1 cellular context compared by ENCODE assay signal in the genomic region with DNA sequence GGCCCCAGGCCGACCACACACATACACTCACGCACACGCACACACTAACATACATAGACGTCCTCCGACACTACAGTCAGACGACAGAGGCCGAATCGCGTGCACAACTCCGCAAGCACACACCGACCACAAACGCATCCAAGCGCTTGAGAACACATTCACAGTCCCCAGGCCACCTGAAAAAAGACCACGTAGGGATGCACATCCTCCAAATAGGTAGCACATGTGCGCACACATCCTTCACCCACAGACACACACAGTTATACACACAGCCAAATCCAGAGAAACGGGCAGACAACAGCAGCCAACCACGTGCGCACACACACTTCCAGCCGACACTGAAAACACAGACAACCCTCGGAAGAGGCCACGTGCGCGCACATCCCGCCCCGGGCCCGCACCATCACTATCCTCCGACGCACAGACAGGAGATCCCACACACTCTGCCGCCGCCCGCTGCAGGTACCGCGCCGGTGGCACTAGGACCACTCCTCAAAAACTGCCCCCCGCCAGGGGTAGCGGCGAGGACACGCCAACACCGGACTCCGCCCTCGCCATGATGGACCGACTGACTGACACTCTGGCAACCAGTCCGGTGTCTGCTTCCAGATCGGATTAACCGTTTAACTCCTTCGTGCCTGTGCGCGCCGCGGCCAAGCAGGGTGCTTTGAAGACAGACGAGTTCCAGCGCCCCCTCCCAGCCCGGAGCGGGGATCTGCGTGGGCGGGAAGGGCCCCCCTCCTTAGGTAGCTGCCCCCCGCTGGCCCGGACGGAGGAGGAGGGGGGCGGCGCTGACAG.
TF ChIP-seq lines count a peak whose summit lies in the region.

No MANE protein-coding gene starts in this region.

TF ChIP-seq in HEK293, 187 proteins besides CTCF, POLR2A, EP300 and RAD21 (continued from another document):
- TF ChIP-seq, protein P1, sequence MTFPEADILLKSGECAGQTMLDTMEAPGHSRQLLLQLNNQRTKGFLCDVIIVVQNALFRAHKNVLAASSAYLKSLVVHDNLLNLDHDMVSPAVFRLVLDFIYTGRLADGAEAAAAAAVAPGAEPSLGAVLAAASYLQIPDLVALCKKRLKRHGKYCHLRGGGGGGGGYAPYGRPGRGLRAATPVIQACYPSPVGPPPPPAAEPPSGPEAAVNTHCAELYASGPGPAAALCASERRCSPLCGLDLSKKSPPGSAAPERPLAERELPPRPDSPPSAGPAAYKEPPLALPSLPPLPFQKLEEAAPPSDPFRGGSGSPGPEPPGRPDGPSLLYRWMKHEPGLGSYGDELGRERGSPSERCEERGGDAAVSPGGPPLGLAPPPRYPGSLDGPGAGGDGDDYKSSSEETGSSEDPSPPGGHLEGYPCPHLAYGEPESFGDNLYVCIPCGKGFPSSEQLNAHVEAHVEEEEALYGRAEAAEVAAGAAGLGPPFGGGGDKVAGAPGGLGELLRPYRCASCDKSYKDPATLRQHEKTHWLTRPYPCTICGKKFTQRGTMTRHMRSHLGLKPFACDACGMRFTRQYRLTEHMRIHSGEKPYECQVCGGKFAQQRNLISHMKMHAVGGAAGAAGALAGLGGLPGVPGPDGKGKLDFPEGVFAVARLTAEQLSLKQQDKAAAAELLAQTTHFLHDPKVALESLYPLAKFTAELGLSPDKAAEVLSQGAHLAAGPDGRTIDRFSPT (tag by site-specific recombination; IDR thresholded peaks at IDR 0.05): peak; percentile 75
- TF ChIP-seq ZNF138 (tag by site-specific recombination; IDR thresholded peaks at IDR 0.05; ENCODE audit: borderline replicate concordance) (no peak), ZNF114 (tag by site-specific recombination; IDR thresholded peaks at IDR 0.05) (no peak), GLIS2 (tag by site-specific recombination; IDR thresholded peaks at IDR 0.05) (peak; percentile 2; the same call in 1 of the 2 replicates), ZNF777 (tag by site-specific recombination; IDR thresholded peaks at IDR 0.05; ENCODE audit: borderline replicate concordance) (peak; percentile 92), ZNF423 (tag by site-specific recombination; IDR thresholded peaks at IDR 0.05) (no peak), ZNF561 (tag by site-specific recombination; IDR thresholded peaks at IDR 0.05; ENCODE audit: borderline replicate concordance) (peak; percentile 17; the same call in 1 of the 2 replicates), ZEB2 (tag by site-specific recombination; IDR thresholded peaks at IDR 0.05) (peak; percentile 97), ZNF335 (tag by site-specific recombination; conservative IDR thresholded peaks at IDR 0.05) (peak; percentile 97), ZNF843 (tag by site-specific recombination; IDR thresholded peaks at IDR 0.05) (peak; percentile 37; the same call in 1 of the 2 replicates), ZNF629 (tag by site-specific recombination; IDR thresholded peaks at IDR 0.05) (peak; percentile 82), KLF7 (tag by site-specific recombination; IDR thresholded peaks at IDR 0.05; ENCODE audit: borderline replicate concordance) (peak; percentile 67; the same call in 1 of the 2 replicates), GLIS1 (tag by site-specific recombination; IDR thresholded peaks at IDR 0.05) (peak; percentile 93), ZNF214 (tag by site-specific recombination; IDR thresholded peaks at IDR 0.05; ENCODE audit: borderline replicate concordance) (no peak), YY1 (tag by site-specific recombination; IDR thresholded peaks at IDR 0.05) (peak; percentile 82; the same call in 1 of the 2 replicates), ZNF707 (tag by site-specific recombination; IDR thresholded peaks at IDR 0.05) (no peak), KLF16 (tag by site-specific recombination; IDR thresholded peaks at IDR 0.05) (peak; percentile 91), ZNF184 (tag by site-specific recombination; IDR thresholded peaks at IDR 0.05) (no peak), ZBTB20 (tag by site-specific recombination; IDR thresholded peaks at IDR 0.05) (peak; percentile 80)
- TF ChIP-seq, protein P2, sequence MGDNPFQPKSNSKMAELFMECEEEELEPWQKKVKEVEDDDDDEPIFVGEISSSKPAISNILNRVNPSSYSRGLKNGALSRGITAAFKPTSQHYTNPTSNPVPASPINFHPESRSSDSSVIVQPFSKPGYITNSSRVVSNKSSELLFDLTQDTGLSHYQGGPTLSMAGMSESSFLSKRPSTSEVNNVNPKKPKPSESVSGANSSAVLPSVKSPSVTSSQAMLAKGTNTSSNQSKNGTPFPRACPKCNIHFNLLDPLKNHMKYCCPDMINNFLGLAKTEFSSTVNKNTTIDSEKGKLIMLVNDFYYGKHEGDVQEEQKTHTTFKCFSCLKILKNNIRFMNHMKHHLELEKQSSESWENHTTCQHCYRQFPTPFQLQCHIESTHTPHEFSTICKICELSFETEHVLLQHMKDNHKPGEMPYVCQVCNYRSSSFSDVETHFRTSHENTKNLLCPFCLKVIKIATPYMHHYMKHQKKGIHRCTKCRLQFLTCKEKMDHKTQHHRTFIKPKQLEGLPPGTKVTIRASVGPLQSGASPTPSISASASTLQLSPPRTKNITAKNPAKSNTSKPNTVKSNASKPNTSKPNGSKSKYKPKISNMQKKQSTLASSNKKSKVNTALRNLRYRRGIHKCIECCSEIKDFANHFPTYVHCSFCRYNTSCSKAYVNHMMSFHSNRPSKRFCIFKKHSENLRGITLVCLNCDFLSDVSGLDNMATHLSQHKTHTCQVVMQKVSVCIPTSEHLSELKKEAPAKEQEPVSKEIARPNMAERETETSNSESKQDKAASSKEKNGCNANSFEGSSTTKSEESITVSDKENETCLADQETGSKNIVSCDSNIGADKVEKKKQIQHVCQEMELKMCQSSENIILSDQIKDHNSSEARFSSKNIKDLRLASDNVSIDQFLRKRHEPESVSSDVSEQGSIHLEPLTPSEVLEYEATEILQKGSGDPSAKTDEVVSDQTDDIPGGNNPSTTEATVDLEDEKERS (tag by site-specific recombination; IDR thresholded peaks at IDR 0.05): peak; percentile 7; the same call in 1 of the 2 replicates
- TF ChIP-seq, protein P3, sequence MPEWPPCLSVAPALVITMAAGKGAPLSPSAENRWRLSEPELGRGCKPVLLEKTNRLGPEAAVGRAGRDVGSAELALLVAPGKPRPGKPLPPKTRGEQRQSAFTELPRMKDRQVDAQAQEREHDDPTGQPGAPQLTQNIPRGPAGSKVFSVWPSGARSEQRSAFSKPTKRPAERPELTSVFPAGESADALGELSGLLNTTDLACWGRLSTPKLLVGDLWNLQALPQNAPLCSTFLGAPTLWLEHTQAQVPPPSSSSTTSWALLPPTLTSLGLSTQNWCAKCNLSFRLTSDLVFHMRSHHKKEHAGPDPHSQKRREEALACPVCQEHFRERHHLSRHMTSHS (tag by site-specific recombination; IDR thresholded peaks at IDR 0.05): no peak
- TF ChIP-seq, protein P4, sequence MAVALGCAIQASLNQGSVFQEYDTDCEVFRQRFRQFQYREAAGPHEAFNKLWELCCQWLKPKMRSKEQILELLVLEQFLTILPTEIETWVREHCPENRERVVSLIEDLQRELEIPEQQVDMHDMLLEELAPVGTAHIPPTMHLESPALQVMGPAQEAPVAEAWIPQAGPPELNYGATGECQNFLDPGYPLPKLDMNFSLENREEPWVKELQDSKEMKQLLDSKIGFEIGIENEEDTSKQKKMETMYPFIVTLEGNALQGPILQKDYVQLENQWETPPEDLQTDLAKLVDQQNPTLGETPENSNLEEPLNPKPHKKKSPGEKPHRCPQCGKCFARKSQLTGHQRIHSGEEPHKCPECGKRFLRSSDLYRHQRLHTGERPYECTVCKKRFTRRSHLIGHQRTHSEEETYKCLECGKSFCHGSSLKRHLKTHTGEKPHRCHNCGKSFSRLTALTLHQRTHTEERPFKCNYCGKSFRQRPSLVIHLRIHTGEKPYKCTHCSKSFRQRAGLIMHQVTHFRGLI (tag by site-specific recombination; IDR thresholded peaks at IDR 0.05): peak; percentile 21; the same call in 1 of the 2 replicates
